ENCODE assay signal across 18 cellular contexts in the genomic region with DNA sequence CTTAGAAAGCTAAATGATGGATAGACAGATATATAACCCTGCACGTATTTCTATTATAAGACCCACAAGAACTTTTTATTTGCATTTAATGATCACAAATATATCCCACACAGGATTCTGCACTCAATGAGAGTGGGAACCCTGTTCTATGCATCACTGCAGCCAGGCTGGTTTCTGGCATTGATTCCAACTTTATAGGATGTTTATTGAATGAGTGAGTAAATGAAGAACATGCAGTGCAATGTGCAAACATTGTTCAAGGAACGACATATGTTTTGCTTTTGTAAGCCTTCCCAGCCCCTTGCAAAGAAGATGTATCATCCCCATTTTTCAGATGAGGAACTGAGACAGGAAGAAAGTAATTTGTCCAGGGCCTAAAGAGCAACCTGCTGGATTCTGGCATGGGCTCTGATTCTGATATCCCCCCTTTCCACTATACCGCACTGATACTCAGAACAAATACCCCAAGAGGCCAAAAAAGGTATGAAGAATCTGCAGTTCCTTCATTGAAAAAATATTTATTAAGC.
DNase-seq lines count a peak whose midpoint lies in the region; ATAC-seq and TF ChIP-seq lines count a peak whose summit lies in the region.
"Had no signal": no experiment of that assay in that cellular context is flagged by ENCODE, and none has a peak within 500 bp of the region (broad histone marks: within the 10 kb centered on the region; RNA-seq: fewer than 3 reads in every experiment).

No MANE protein-coding gene starts in this region.

- no peak for TF ChIP-seq CTCF in 22Rv1 (IDR thresholded peaks at IDR 0.05)
- no peak for TF ChIP-seq CTCF in HFFc6 (IDR thresholded peaks at IDR 0.05)
- TF ChIP-seq CTCF in astrocyte of the spinal cord (IDR thresholded peaks at IDR 0.05; ENCODE audit: low read depth, low read length): no peak
- TF ChIP-seq CTCF in foreskin fibroblast (IDR thresholded peaks at IDR 0.05; ENCODE audit: low read depth, low read length): no peak

- intact Hi-C loops in activated CD4-positive, alpha-beta T cell treated with anti-CD3 and anti-CD28 coated beads for 36 hours (cut with DNase I, micrococcal nuclease): no loop called here
- intact Hi-C loops in activated naive CD4-positive, alpha-beta T cell treated with anti-CD3 and anti-CD28 coated beads for 36 hours (cut with micrococcal nuclease): no loop called here

- POLR2A ChIA-PET in activated CD4-positive, alpha-beta T cell treated with anti-CD3 and anti-CD28 coated beads for 36 hours (lab: Charles Lee): no interaction called here

- peak overlapping the region; percentile 11; the same call in 1 of the 2 replicates for H3K27ac ChIP-seq in 22Rv1

- H3K36me3 Mint-ChIP-seq in HFFc6 (ENCODE audit: low read depth): no peaks in the 10 kb centered on the region
- no peaks in the 10 kb centered on the region for H3K36me3 Mint-ChIP-seq in activated CD4-positive, alpha-beta T cell treated with anti-CD3 and anti-CD28 coated beads for 36 hours (ENCODE audit: low read depth)
- H3K36me3 Mint-ChIP-seq in activated naive CD4-positive, alpha-beta T cell treated with anti-CD3 and anti-CD28 coated beads for 36 hours (ENCODE audit: low read depth): no peaks in the 10 kb centered on the region

- in situ Hi-C loops in astrocyte of the spinal cord (cut with HindIII; ENCODE audit: low sequenced_read_pairs): no loop called here

- H3K27me3 Mint-ChIP-seq in HFFc6 (ENCODE audit: insufficient read depth): peaks cover 4% of the 10 kb centered on the region; the same call in 1 of the 2 replicates
- peaks cover 2% of the 10 kb centered on the region for H3K27me3 Mint-ChIP-seq in activated CD4-positive, alpha-beta T cell treated with anti-CD3 and anti-CD28 coated beads for 36 hours
- no peaks in the 10 kb centered on the region for H3K27me3 Mint-ChIP-seq in activated naive CD4-positive, alpha-beta T cell treated with anti-CD3 and anti-CD28 coated beads for 36 hours (ENCODE audit: low read depth)

- CTCF ChIA-PET in activated CD4-positive, alpha-beta T cell treated with anti-CD3 and anti-CD28 coated beads for 36 hours (lab: Charles Lee): interaction anchor here (1.1 kb wide), 1 partner anchor 12 kb away, joined by 3 read pairs; no protein-coding TSS in a partner anchor
- CTCF ChIA-PET in activated naive CD4-positive, alpha-beta T cell treated with anti-CD3 and anti-CD28 coated beads for 36 hours (lab: Charles Lee): no interaction called here

- H3K4me1 Mint-ChIP-seq in HFFc6 (ENCODE audit: low read depth): peaks cover 18% of the 10 kb centered on the region; the same call in 1 of the 2 replicates
- no peaks in the 10 kb centered on the region for H3K4me1 Mint-ChIP-seq in activated CD4-positive, alpha-beta T cell treated with anti-CD3 and anti-CD28 coated beads for 36 hours
- no peaks in the 10 kb centered on the region for H3K4me1 Mint-ChIP-seq in activated naive CD4-positive, alpha-beta T cell treated with anti-CD3 and anti-CD28 coated beads for 36 hours (ENCODE audit: low read depth)
- H3K4me1 Mint-ChIP-seq: B cell had no signal

- no peak overlapping the region for H3K27ac Mint-ChIP-seq in HFFc6
- H3K27ac Mint-ChIP-seq in activated CD4-positive, alpha-beta T cell treated with anti-CD3 and anti-CD28 coated beads for 36 hours: no peak overlapping the region
- no peak overlapping the region for H3K27ac Mint-ChIP-seq in activated naive CD4-positive, alpha-beta T cell treated with anti-CD3 and anti-CD28 coated beads for 36 hours
- H3K27ac Mint-ChIP-seq: B cell had no signal

- DNase-seq in HFFc6 (peak; percentile 59), astrocyte of the spinal cord (ENCODE audit: low read depth, low spot score) (peak; percentile 45), foreskin fibroblast (peak; percentile 60 to 81), dedifferentiated amniotic fluid mesenchymal stem cell (ENCODE audit: extremely low spot score) (no peak)
- no peak for DNase-seq in activated CD4-positive, alpha-beta T cell treated with anti-CD3 and anti-CD28 coated beads for 36 hours
- no peak for DNase-seq in activated naive CD4-positive, alpha-beta T cell treated with anti-CD3 and anti-CD28 coated beads for 36 hours
- DNase-seq in activated naive CD4-positive, alpha-beta T cell treated with anti-CD3 and anti-CD28 coated beads, Interleukin-2, amount 50 U/mL, for 16 hours: no peak
- DNase-seq: 8988T, GOT3, Karpas-422, NCI-H187, NCI-H446, NCI-H526, OCI-M1 had no signal

- ATAC-seq in activated CD4-positive, alpha-beta T cell treated with anti-CD3 and anti-CD28 coated beads for 36 hours: no peak
- ATAC-seq: HCT116, Right ventricle myocardium inferior had no signal

- no peak overlapping the region for H3K4me3 Mint-ChIP-seq in HFFc6
- H3K4me3 Mint-ChIP-seq in activated CD4-positive, alpha-beta T cell treated with anti-CD3 and anti-CD28 coated beads for 36 hours: no peak overlapping the region
- H3K4me3 Mint-ChIP-seq in activated naive CD4-positive, alpha-beta T cell treated with anti-CD3 and anti-CD28 coated beads for 36 hours: no peak overlapping the region
- H3K4me3 Mint-ChIP-seq: B cell had no signal

- no peak overlapping the region for H3K4me3 ChIP-seq in astrocyte of the spinal cord (ENCODE audit: low read depth, low read length)
- H3K4me3 ChIP-seq in foreskin fibroblast (ENCODE audit: low read depth in 1 of 2, low read length in 2 of 2): no peak overlapping the region

- H3K9me3 Mint-ChIP-seq in HFFc6: peaks cover 5% of the 10 kb centered on the region
- peaks cover 11% of the 10 kb centered on the region for H3K9me3 Mint-ChIP-seq in activated CD4-positive, alpha-beta T cell treated with anti-CD3 and anti-CD28 coated beads for 36 hours (ENCODE audit: low read depth)
- peaks cover 8% of the 10 kb centered on the region for H3K9me3 Mint-ChIP-seq in activated naive CD4-positive, alpha-beta T cell treated with anti-CD3 and anti-CD28 coated beads for 36 hours

Comparison
In these comparisons a context has a peak if more than half of its experiments do, and no peak if none do; other contexts are left out.
1. DNase-seq: peak in HFFc6 (single experiment), astrocyte of the spinal cord (single experiment) and foreskin fibroblast (2 of 2); none in activated CD4-positive, alpha-beta T cell treated with anti-CD3 and anti-CD28 coated beads for 36 hours (single experiment), dedifferentiated amniotic fluid mesenchymal stem cell (single experiment), activated naive CD4-positive, alpha-beta T cell treated with anti-CD3 and anti-CD28 coated beads for 36 hours (single experiment) and activated naive CD4-positive, alpha-beta T cell treated with anti-CD3 and anti-CD28 coated beads, Interleukin-2, amount 50 U/mL, for 16 hours (single experiment).